21 cellular contexts compared by ENCODE assay signal in the genomic region with DNA sequence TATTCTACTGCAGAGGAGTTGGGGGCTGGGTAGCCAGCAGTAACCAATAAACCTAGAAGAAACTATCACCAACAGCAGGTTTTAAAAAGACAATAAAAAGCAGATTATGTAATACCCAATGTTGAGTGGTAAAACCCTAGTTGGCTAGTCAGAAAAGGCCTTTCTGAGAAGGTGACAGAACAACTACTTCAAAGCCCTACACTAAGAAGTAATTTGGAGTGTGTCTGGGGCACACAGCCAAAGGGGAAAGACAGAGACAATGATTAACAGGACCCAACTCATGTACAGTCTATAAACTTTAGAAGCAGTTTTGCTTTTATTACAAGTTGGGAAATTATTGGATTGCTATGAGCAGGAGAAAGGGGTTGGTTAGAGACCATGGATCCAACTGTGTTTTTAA.
"Had no signal": no experiment of that assay in that cellular context is flagged by ENCODE, and none has a peak within 500 bp of the region (broad histone marks: within the 10 kb centered on the region; RNA-seq: fewer than 3 reads in every experiment).

No MANE protein-coding gene starts in this region.

- FAIRE-seq: endometrium, TTC549 had no signal

- DNase-seq: activated CD4-positive, alpha-beta T cell treated with anti-CD3 and anti-CD28 coated beads, Interleukin-2, amount 10 ng/mL, durations not matched to agents 7 days and 5 days; activated CD4-positive, CD25-positive, alpha-beta regulatory T cell treated with anti-CD3 and anti-CD28 coated beads, Interleukin-2, amount 50 U/mL, for 72 hours; activated CD8-positive, alpha-beta memory T cell treated with anti-CD3 and anti-CD28 coated beads, Interleukin-2, amount 10 ng/mL, durations not matched to agents 7 days and 5 days; activated CD8-positive, alpha-beta T cell treated with anti-CD3 and anti-CD28 coated beads for 36 hours; activated gamma-delta T cell; activated naive CD4-positive, alpha-beta T cell treated with anti-CD3 and anti-CD28 coated beads, Interleukin-2, amount 50 U/mL, for 16 hours; activated naive CD8-positive, alpha-beta T cell treated with anti-CD3 and anti-CD28 coated beads, Interleukin-2, amount 50 U/mL, for 24 hours; activated T-cell treated with anti-CD3 and anti-CD28 coated beads for 4 hours; cerebellar nuclear complex; foreskin fibroblast; left cardiac atrium; naive thymus-derived CD8-positive, alpha-beta T cell; stimulated activated CD4-positive, alpha-beta T cell treated with anti-CD3 and anti-CD28 coated beads, Interleukin-4, amount 100 ng/mL, for 24 hours; substantia nigra; T-helper 1 cell; thyroid gland; WERI-Rb-1 had no signal

- H3K27ac Mint-ChIP-seq: activated CD4-positive, alpha-beta T cell treated with anti-CD3 and anti-CD28 coated beads, Interleukin-2, amount 10 ng/mL, durations not matched to agents 7 days and 5 days; activated CD8-positive, alpha-beta memory T cell treated with anti-CD3 and anti-CD28 coated beads, Interleukin-2, amount 10 ng/mL, durations not matched to agents 7 days and 5 days; activated CD8-positive, alpha-beta T cell treated with anti-CD3 and anti-CD28 coated beads for 36 hours; activated naive CD8-positive, alpha-beta T cell treated with anti-CD3 and anti-CD28 coated beads, Interleukin-2, amount 50 U/mL, for 24 hours; naive thymus-derived CD8-positive, alpha-beta T cell; progenitor cell of endocrine pancreas; stimulated activated naive CD8-positive, alpha-beta T cell treated with anti-CD3 and anti-CD28 coated beads, Interleukin-15, Interleukin-2, amounts not matched to agents 100 ng/mL and 50 ng/mL, for 24 hours had no signal

- H3K27ac ChIP-seq: thyroid gland, WERI-Rb-1 had no signal

- H3K36me3 ChIP-seq: thyroid gland, WERI-Rb-1 had no signal

- H3K9me3 ChIP-seq: thyroid gland had no signal

- H3K27me3 ChIP-seq: thyroid gland had no signal

- H3K4me1 ChIP-seq: thyroid gland had no signal

- H3K27me3 Mint-ChIP-seq: activated naive CD8-positive, alpha-beta T cell treated with anti-CD3 and anti-CD28 coated beads, Interleukin-2, amount 50 U/mL, for 24 hours; progenitor cell of endocrine pancreas had no signal

- ATAC-seq: activated CD8-positive, alpha-beta memory T cell treated with anti-CD3 and anti-CD28 coated beads, Interleukin-2, amount 10 ng/mL, durations not matched to agents 7 days and 5 days; activated CD8-positive, alpha-beta T cell treated with anti-CD3 and anti-CD28 coated beads for 36 hours; activated naive CD8-positive, alpha-beta T cell treated with anti-CD3 and anti-CD28 coated beads, Interleukin-2, amount 50 U/mL, for 24 hours; left cardiac atrium; naive thymus-derived CD8-positive, alpha-beta T cell had no signal

- H3K4me3 Mint-ChIP-seq: activated CD4-positive, alpha-beta T cell treated with anti-CD3 and anti-CD28 coated beads, Interleukin-2, amount 10 ng/mL, durations not matched to agents 7 days and 5 days; activated CD8-positive, alpha-beta memory T cell treated with anti-CD3 and anti-CD28 coated beads, Interleukin-2, amount 10 ng/mL, durations not matched to agents 7 days and 5 days; activated CD8-positive, alpha-beta T cell treated with anti-CD3 and anti-CD28 coated beads for 36 hours; activated naive CD8-positive, alpha-beta T cell treated with anti-CD3 and anti-CD28 coated beads, Interleukin-2, amount 50 U/mL, for 24 hours; naive thymus-derived CD8-positive, alpha-beta T cell; stimulated activated naive CD8-positive, alpha-beta T cell treated with anti-CD3 and anti-CD28 coated beads, Interleukin-15, Interleukin-2, amounts not matched to agents 100 ng/mL and 50 ng/mL, for 24 hours had no signal

- H3K4me3 ChIP-seq: thyroid gland had no signal
